Comparison of ENCODE assay signal across 10 cellular contexts in genomic region chr5:96699186-96699820, GRCh38. TPM values are rescaled to one million over a fixed set of nuclear protein-coding genes. Genes with fewer than 3 reads are reported as not detected.
DNase-seq lines count a peak whose midpoint lies in the region; ATAC-seq and TF ChIP-seq lines count a peak whose summit lies in the region.
"Had no signal": no experiment of that assay in that cellular context is flagged by ENCODE, and none has a peak within 500 bp of the region (broad histone marks: within the 10 kb centered on the region; RNA-seq: fewer than 3 reads in every experiment).

No MANE protein-coding gene starts in this region.

- TF ChIP-seq CTCF in CD8-positive, alpha-beta T cell (IDR thresholded peaks at IDR 0.05) = no peak
- TF ChIP-seq CTCF in PC-9 (conservative IDR thresholded peaks at IDR 0.05) (no peak), esophagus muscularis mucosa (IDR thresholded peaks at IDR 0.05) (no peak)

- ATAC-seq in CD8-positive, alpha-beta T cell = no peak
- ATAC-seq in HG02571 (IDR thresholded peaks at IDR 0.05; ENCODE audit: unreplicated experiment) (no peak), aorta (ENCODE audit: low FRiP score) (no peak)

- H3K79me2 ChIP-seq in PC-9 (ENCODE audit: low read depth) = peaks cover 13% of the 10 kb centered on the region

- H3K36me3 ChIP-seq in CD8-positive, alpha-beta T cell (ENCODE audit: insufficient read depth, low read length) = no peaks in the 10 kb centered on the region
- H3K36me3 ChIP-seq in PC-9 (ENCODE audit: low read depth) = peaks cover 10% of the 10 kb centered on the region
- peaks cover 0 to 29% (median 11%) of the 10 kb centered on the region in 4 donors for H3K36me3 ChIP-seq in esophagus muscularis mucosa
- peaks cover 0 to 2% of the 10 kb centered on the region in 2 donors for H3K36me3 ChIP-seq in aorta (ENCODE audit: control insufficient read depth in 1 of 2, insufficient read depth in 2 of 2, low read length in 1 of 2)

- 0 out of 2 replicates have a peak, but pooled peaks cover 4% of the 10 kb centered on the region for H4K20me1 ChIP-seq in PC-9 (ENCODE audit: insufficient read depth)

- CTCF ChIA-PET in CD8-positive, alpha-beta T cell (lab: Charles Lee) = interaction anchor here (1.0 kb wide), 1 partner anchor 85 kb away, joined by 3 read pairs; no protein-coding TSS in a partner anchor
- CTCF ChIA-PET in PC-9 (lab: Charles Lee) = no interaction called here

- H3K27me3 ChIP-seq in CD8-positive, alpha-beta T cell (ENCODE audit: insufficient read depth, low read length) = no peaks in the 10 kb centered on the region
- H3K27me3 ChIP-seq in PC-9 (ENCODE audit: insufficient read depth, low read depth) (no peaks in the 10 kb centered on the region), esophagus muscularis mucosa (no peaks in the 10 kb centered on the region), aorta (ENCODE audit: control insufficient read depth in 1 of 2, insufficient read depth in 2 of 2, low read length in 1 of 2) (no peaks in the 10 kb centered on the region)

- peak overlapping the region; percentile 3 for H3K27ac Mint-ChIP-seq in CD8-positive, alpha-beta T cell

- no TSS peak for BruUV-seq in PC-9 (replicated peaks; lab: Mats Ljungman, UMichigan)

- no peak overlapping the region for H3K4me3 Mint-ChIP-seq in CD8-positive, alpha-beta T cell

- WGBS in esophagus muscularis mucosa = 60% methylated on average over 3 of the region's 3 CpGs
- 33 to 35% methylated on average over 3 of the region's 3 CpGs for WGBS in aorta, 2 donors

- intact Hi-C loops in CD8-positive, alpha-beta T cell (cut with DNase I, micrococcal nuclease) = no loop called here
- intact Hi-C loops in PC-9 (cut with micrococcal nuclease; ENCODE audit: unreplicated experiment) = no loop called here
- intact Hi-C loops in esophagus muscularis mucosa (cut with DNase I) = no loop called here
- intact Hi-C loops in aorta (cut with DNase I) = no loop called here

- H3K4me1 ChIP-seq in CD8-positive, alpha-beta T cell (ENCODE audit: insufficient read depth, low read length) = peaks cover 7% of the 10 kb centered on the region
- peaks cover 43% of the 10 kb centered on the region for H3K4me1 ChIP-seq in PC-9 (replicated peaks; ENCODE audit: insufficient read depth)
- H3K4me1 ChIP-seq in esophagus muscularis mucosa = peaks cover 20 to 41% (median 25%) of the 10 kb centered on the region in 4 donors
- peaks cover 0 to 3% of the 10 kb centered on the region in 2 donors for H3K4me1 ChIP-seq in aorta (ENCODE audit: control insufficient read depth in 1 of 2, insufficient read depth in 2 of 2, low read length in 2 of 2)

- H3K4me3 ChIP-seq in CD8-positive, alpha-beta T cell (ENCODE audit: low read depth, low read length) = no peak overlapping the region
- H3K4me3 ChIP-seq in PC-9 = no peak overlapping the region
- H3K4me3 ChIP-seq in esophagus muscularis mucosa = no peak overlapping the region
- H3K4me3 ChIP-seq in aorta (ENCODE audit: low read length in 2 of 2) = no peak overlapping the region

- no peak for TF ChIP-seq EP300 in esophagus muscularis mucosa (IDR thresholded peaks at IDR 0.05)

- H2AFZ ChIP-seq in PC-9 = no peak overlapping the region

- H3K27ac ChIP-seq in CD8-positive, alpha-beta T cell (ENCODE audit: low read depth, low read length) = no peak overlapping the region
- H3K27ac ChIP-seq in PC-9 (peak overlapping the region; percentile 92), esophagus muscularis mucosa (replicated peaks in 1 of 4) (peak overlapping the region; percentile 11 to 92 (median 40)), aorta (ENCODE audit: low read depth in 1 of 2, low read length in 2 of 2) (peak overlapping the region in 1 of 2 donors; percentile 85)

- H3F3A ChIP-seq in PC-9 (ENCODE audit: insufficient read depth, low read depth) = peaks cover 64% of the 10 kb centered on the region

- TF ChIP-seq POLR2A in esophagus muscularis mucosa (IDR thresholded peaks at IDR 0.05; ENCODE audit: low read depth) = no peak

- H3K4me1 Mint-ChIP-seq in CD8-positive, alpha-beta T cell (ENCODE audit: low read depth) = peaks cover 24% of the 10 kb centered on the region

- H3K36me3 Mint-ChIP-seq in CD8-positive, alpha-beta T cell = peaks cover 28% of the 10 kb centered on the region

- no peak for DNase-seq in CD8-positive, alpha-beta T cell
- DNase-seq in PC-9 (no peak), esophagus muscularis mucosa (ENCODE audit: extremely low spot score) (no peak), pons (ENCODE audit: low spot score) (peak; percentile 56), SIG-M5 treated with dmso at 0.1 percent for 504 hours (lab: John Stamatoyannopoulos, UW; ENCODE audit: unreplicated experiment) (no peak), aorta (no peak)
- no peak for DNase-seq in effector CD4-positive, alpha-beta T cell
- DNase-seq: DMS 273 treated with DMSO at 0.1 percent for 48 hours, HCEC 1CT had no signal

- H3K9me3 ChIP-seq in CD8-positive, alpha-beta T cell (ENCODE audit: low read length) = no peaks in the 10 kb centered on the region
- no peaks in the 10 kb centered on the region for H3K9me3 ChIP-seq in PC-9 (ENCODE audit: insufficient read depth, low read depth)
- H3K9me3 ChIP-seq in esophagus muscularis mucosa = no peaks in the 10 kb centered on the region
- no peaks in the 10 kb centered on the region for H3K9me3 ChIP-seq in aorta (ENCODE audit: control insufficient read depth, low read length)

- POLR2A ChIA-PET in CD8-positive, alpha-beta T cell (lab: Charles Lee) = interaction anchor here (0.9 kb wide), 1 partner anchor 109 kb away, joined by 5 read pairs; no protein-coding TSS in a partner anchor
- POLR2A ChIA-PET in PC-9 (lab: Charles Lee; ENCODE audit: unreplicated experiment) = interaction anchor here (0.6 kb wide), 1 partner anchor 16 kb away, joined by 3 read pairs; no protein-coding TSS in a partner anchor

- H3K27me3 Mint-ChIP-seq in CD8-positive, alpha-beta T cell (ENCODE audit: low read depth) = no peaks in the 10 kb centered on the region

- H3K9me2 ChIP-seq in PC-9 (ENCODE audit: insufficient read depth) = no peaks in the 10 kb centered on the region

- no peaks in the 10 kb centered on the region for H3K9me3 Mint-ChIP-seq in CD8-positive, alpha-beta T cell

- no peak overlapping the region for H3K4me2 ChIP-seq in PC-9

RNA-seq across cellular contexts. Expression of gene CAST, which starts 37.1 kb away (rescaled TPM):
- 100 to 1,000 TPM; 165 to 169 TPM for total RNA-seq in CD8-positive, alpha-beta T cell
- total RNA-seq in PC-9 (2021) (234 and 289 TPM in 2 replicates), esophagus muscularis mucosa (100 to 1,000 TPM; 238 to 346 (median 296) TPM), aorta (100 to 1,000 TPM; 305 to 307 TPM)
- 100 to 1,000 TPM; 101 to 118 TPM for polyA plus RNA-seq in aorta
